Comparison of ENCODE assay signal across 8 cellular contexts in the genomic region with DNA sequence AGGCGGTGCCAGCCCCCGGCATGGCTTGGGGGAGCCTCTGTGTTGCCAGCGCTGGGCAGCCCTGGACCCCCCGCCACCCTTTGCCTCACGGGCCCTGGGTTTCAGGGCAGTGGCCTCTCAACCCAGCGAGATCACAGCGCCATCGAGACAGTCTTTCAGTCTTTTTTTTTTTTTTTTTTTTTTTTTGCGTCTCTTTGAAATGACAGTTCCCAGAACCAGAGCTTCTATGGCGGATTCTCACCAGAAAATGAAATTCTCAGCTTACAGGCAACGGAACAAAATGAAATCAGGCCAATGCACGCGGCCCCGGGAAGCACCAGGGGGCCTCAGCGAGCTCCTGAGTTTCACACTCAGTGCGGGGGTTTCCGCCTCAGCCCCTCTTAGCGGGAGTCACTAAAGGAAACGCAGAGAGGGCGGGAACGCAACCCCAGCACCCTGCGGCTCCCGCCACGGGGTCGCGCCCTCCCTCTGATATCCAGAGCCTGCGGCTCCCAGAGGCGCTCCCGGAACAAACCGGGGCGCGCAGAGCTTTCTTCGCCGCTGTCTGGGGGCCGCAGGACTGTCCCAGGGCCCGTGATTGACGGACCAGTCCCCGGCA. TPM values are rescaled to one million over a fixed set of nuclear protein-coding genes. Genes with fewer than 3 reads are reported as not detected.
DNase-seq lines count a peak whose midpoint lies in the region; ATAC-seq lines count a peak whose summit lies in the region.

No MANE protein-coding gene starts in this region.

- H3K23ac ChIP-seq in neuronal stem cell (ENCODE audit: low read depth, low read length, poor library complexity) = peak overlapping the region; percentile 99

- H3K4me1 ChIP-seq in neuronal stem cell (ENCODE audit: control insufficient read depth in 2 of 2, insufficient read depth in 1 of 2, low read depth in 1 of 2, low read length in 2 of 2) = peaks cover 21 to 27% of the 10 kb centered on the region in 2 donors

- peak overlapping the region; percentile 99 for H2BK15ac ChIP-seq in neuronal stem cell (ENCODE audit: low read length)

- no CpG with 5 or more reads among the region's 38 CpGs for whole genome bisulfite sequencing in neuronal stem cell (ENCODE audit: extremely low coverage in 2 of 2, insufficient read length in 2 of 2, insufficient replicate concordance in 1 of 2), 2 donors

- peak overlapping the region; percentile 95 for H3K4ac ChIP-seq in neuronal stem cell (ENCODE audit: low read length)

- peaks cover 0 to 45% (median 14%) of the 10 kb centered on the region in 3 experiments for H3K27me3 ChIP-seq in neuronal stem cell (ENCODE audit: control insufficient read depth in 3 of 3, insufficient read depth in 3 of 3, low read depth in 1 of 3, low read length in 3 of 3)

- no peak overlapping the region for H3K27ac ChIP-seq in neuronal stem cell (replicated peaks; ENCODE audit: low read length)

- peak overlapping the region; percentile 56 for H3K14ac ChIP-seq in neuronal stem cell (ENCODE audit: low read length)

- H3K9me3 ChIP-seq in neuronal stem cell (replicated peaks in 1 of 2; ENCODE audit: control insufficient read depth in 2 of 2, insufficient read depth in 1 of 2, low read depth in 1 of 2, low read length in 2 of 2) = no peaks in the 10 kb centered on the region

- peak overlapping the region; percentile 96 for H2AK5ac ChIP-seq in neuronal stem cell (ENCODE audit: low read depth, low read length)

- peak overlapping the region; percentile 97 for H3K18ac ChIP-seq in neuronal stem cell (ENCODE audit: low read length)

- H3K36me3 ChIP-seq in neuronal stem cell (replicated peaks in 1 of 2; ENCODE audit: control insufficient read depth in 2 of 2, insufficient read depth in 2 of 2, low read length in 2 of 2) = no peaks in the 10 kb centered on the region

- peak overlapping the region; percentile 82 for H4K8ac ChIP-seq in neuronal stem cell (ENCODE audit: low read depth, low read length)

- peak overlapping the region; percentile 23 to 77 for H3K4me3 ChIP-seq in neuronal stem cell (ENCODE audit: low read length in 2 of 2)

- no peak for ATAC-seq in GM21515 (IDR thresholded peaks at IDR 0.05; ENCODE audit: unreplicated experiment)

- H2AFZ ChIP-seq in neuronal stem cell (ENCODE audit: low read length) = peak overlapping the region; percentile 84

- H4K91ac ChIP-seq in neuronal stem cell (ENCODE audit: low read depth, low read length, poor library complexity) = no peak overlapping the region

- peak overlapping the region; percentile 70 for H2BK5ac ChIP-seq in neuronal stem cell (ENCODE audit: low read length)

- peak; percentile 90 for DNase-seq in DMS 273 (lab: John Stamatoyannopoulos, UW; ENCODE audit: unreplicated experiment)
- peak; percentile 77 for DNase-seq in HS-27A (ENCODE audit: low read depth)
- DNase-seq in RPMI8226 = peak; percentile 64
- peak; percentile 76 for DNase-seq in activated gamma-delta T cell treated with anti-CD3 and anti-CD28 coated beads, Interleukin-2, amount 50 U/mL, for 16 hours (ENCODE audit: low read depth)
- DNase-seq in foreskin melanocyte = peak; percentile 67
- no peak for DNase-seq in neuronal stem cell (ENCODE audit: low spot score)
- DNase-seq in stromal cell of bone marrow (ENCODE audit: low read depth) = peak; percentile 75

- H2BK12ac ChIP-seq in neuronal stem cell (ENCODE audit: low read length) = peak overlapping the region; percentile 41

- H3K9ac ChIP-seq in neuronal stem cell (ENCODE audit: low read depth, low read length, poor library complexity) = peak overlapping the region; percentile 85

- peak overlapping the region; percentile 91 for H3K4me2 ChIP-seq in neuronal stem cell (ENCODE audit: insufficient read depth, low read length, poor library complexity, severe bottlenecking)

- H3K79me1 ChIP-seq in neuronal stem cell (ENCODE audit: low read depth, low read length) = no peaks in the 10 kb centered on the region

- peak overlapping the region; percentile 81 for H2BK120ac ChIP-seq in neuronal stem cell (ENCODE audit: low read depth, low read length)

RNA-seq across cellular contexts. Expression of a gene that starts 8.0 kb away (rescaled TPM):
- 54.3 TPM for polyA plus RNA-seq in neuronal stem cell (2013, experiment 1 of 2)
- 53.4 TPM for polyA plus RNA-seq in neuronal stem cell (2013, experiment 2 of 2)
